Comparison of ENCODE assay signal across 29 cellular contexts in the genomic region with DNA sequence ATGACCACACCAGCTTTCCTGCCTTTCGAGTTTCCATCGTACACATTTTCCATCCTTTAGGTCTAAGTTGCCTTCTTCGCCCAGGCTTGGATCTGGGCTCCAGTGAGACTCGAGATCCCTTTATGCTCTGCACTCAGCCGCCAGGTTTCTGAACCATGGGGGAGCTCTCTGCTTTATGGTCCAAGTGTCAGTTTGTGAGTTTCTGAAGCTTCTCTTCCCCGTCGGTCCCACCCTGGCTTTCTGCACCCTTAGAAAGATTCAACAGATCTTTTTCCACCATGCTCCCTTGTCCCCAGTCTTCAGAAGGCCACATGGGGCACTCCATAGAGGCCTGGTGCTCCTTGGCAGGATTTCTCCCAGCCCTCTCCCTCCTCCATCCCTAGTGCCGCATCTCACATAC.
"Had no signal": no experiment of that assay in that cellular context is flagged by ENCODE, and none has a peak within 500 bp of the region (broad histone marks: within the 10 kb centered on the region; RNA-seq: fewer than 3 reads in every experiment).

No MANE protein-coding gene starts in this region.

- H3K4me3 ChIP-seq: neural progenitor cell, ovary, psoas muscle, right lobe of liver, sigmoid colon, stomach, thoracic aorta, thyroid gland, tibial nerve, upper lobe of left lung, vagina had no signal

- H3K4me3 Mint-ChIP-seq: natural killer cell; nephron; stimulated activated effector memory CD8-positive, alpha-beta T cell treated with anti-CD3 and anti-CD28 coated beads, Interleukin-12 subunit alpha, Interleukin-12 subunit beta, amount 100 ng/mL, for 72 hours; stimulated activated naive B cell treated with anti-CD40 and anti-IgM and Interleukin-4, amounts not matched to agents 10 μg/mL and 1 μg/mL and 100 μg/mL, for 72 hours; stimulated activated naive CD8-positive, alpha-beta T cell treated with anti-CD3 and anti-CD28 coated beads, Interleukin-15, Interleukin-2, amounts not matched to agents 100 ng/mL and 50 ng/mL, for 24 hours had no signal

- H3K27me3 Mint-ChIP-seq: progenitor cell of endocrine pancreas; stimulated activated naive B cell treated with anti-CD40 and anti-IgM and Interleukin-4, amounts not matched to agents 10 μg/mL and 1 μg/mL and 100 μg/mL, for 72 hours had no signal

- ATAC-seq: natural killer cell; psoas muscle; right cardiac atrium; right lobe of liver; stimulated activated effector memory CD8-positive, alpha-beta T cell treated with anti-CD3 and anti-CD28 coated beads, Interleukin-12 subunit alpha, Interleukin-12 subunit beta, amount 100 ng/mL, for 72 hours; stimulated activated naive B cell treated with anti-CD40 and anti-IgM and Interleukin-4, amounts not matched to agents 10 μg/mL and 1 μg/mL and 100 μg/mL, for 72 hours had no signal

- H3K27ac ChIP-seq: neural progenitor cell, neutrophil, ovary, parathyroid adenoma, psoas muscle, right lobe of liver, sigmoid colon, stomach, thoracic aorta, thyroid gland, tibial nerve, upper lobe of left lung, vagina had no signal

- H3K36me3 Mint-ChIP-seq: natural killer cell; neural progenitor cell; stimulated activated effector memory CD8-positive, alpha-beta T cell treated with anti-CD3 and anti-CD28 coated beads, Interleukin-12 subunit alpha, Interleukin-12 subunit beta, amount 100 ng/mL, for 72 hours; stimulated activated naive B cell treated with anti-CD40 and anti-IgM and Interleukin-4, amounts not matched to agents 10 μg/mL and 1 μg/mL and 100 μg/mL, for 72 hours had no signal

- H3K4me1 Mint-ChIP-seq: natural killer cell; nephron; stimulated activated effector memory CD8-positive, alpha-beta T cell treated with anti-CD3 and anti-CD28 coated beads, Interleukin-12 subunit alpha, Interleukin-12 subunit beta, amount 100 ng/mL, for 72 hours; stimulated activated naive B cell treated with anti-CD40 and anti-IgM and Interleukin-4, amounts not matched to agents 10 μg/mL and 1 μg/mL and 100 μg/mL, for 72 hours had no signal

- DNase-seq: natural killer cell; nucleus accumbens; ovary; posterior cingulate gyrus; psoas muscle; right cardiac atrium; right lobe of liver; sigmoid colon; small intestine; stimulated activated CD4-positive, alpha-beta T cell treated with anti-CD3 and anti-CD28 coated beads, Interleukin-15, amount 100 ng/mL, for 24 hours; stimulated activated CD4-positive, alpha-beta T cell treated with anti-CD3 and anti-CD28 coated beads, Interleukin-2, amount 100 ng/mL, for 24 hours; stimulated activated CD4-positive, alpha-beta T cell treated with anti-CD3 and anti-CD28 coated beads, Interleukin-2, amount 100 ng/mL, for 48 hours; stimulated activated CD4-positive, alpha-beta T cell treated with anti-CD3 and anti-CD28 coated beads, Interleukin-4, amount 100 ng/mL, for 24 hours; stimulated activated naive B cell treated with anti-CD40 and anti-IgM and Interleukin-4, amounts not matched to agents 10 μg/mL and 1 μg/mL and 100 μg/mL, for 72 hours; stimulated activated naive CD4-positive, alpha-beta T cell treated with Interleukin-2 at 50 U/mL for 16 hours; stomach; thyroid gland; trophoblast cell; upper lobe of left lung had no signal

- H3K27ac Mint-ChIP-seq: natural killer cell; nephron; neural progenitor cell; progenitor cell of endocrine pancreas; stimulated activated effector memory CD8-positive, alpha-beta T cell treated with anti-CD3 and anti-CD28 coated beads, Interleukin-12 subunit alpha, Interleukin-12 subunit beta, amount 100 ng/mL, for 72 hours; stimulated activated naive B cell treated with anti-CD40 and anti-IgM and Interleukin-4, amounts not matched to agents 10 μg/mL and 1 μg/mL and 100 μg/mL, for 72 hours; stimulated activated naive CD8-positive, alpha-beta T cell treated with anti-CD3 and anti-CD28 coated beads, Interleukin-15, Interleukin-2, amounts not matched to agents 100 ng/mL and 50 ng/mL, for 24 hours had no signal
